In genomic region chr17:66644311-66644710, GRCh38 we compare ENCODE assay signal across 24 cellular contexts.
DNase-seq lines count a peak whose midpoint lies in the region; ATAC-seq and TF ChIP-seq lines count a peak whose summit lies in the region.
"Had no signal": no experiment of that assay in that cellular context is flagged by ENCODE, and none has a peak within 500 bp of the region (broad histone marks: within the 10 kb centered on the region; RNA-seq: fewer than 3 reads in every experiment).

No MANE protein-coding gene starts in this region.

- ATAC-seq in heart left ventricle, result no peak
- ATAC-seq: activated CD8-positive, alpha-beta T cell treated with anti-CD3 and anti-CD28 coated beads for 36 hours; heart right ventricle; natural killer cell treated with Interleukin-12 subunit alpha and Interleukin-12 subunit beta and Interleukin-15 and Interleukin-18, amount 100 ng/mL, for 72 hours; stimulated activated effector memory CD8-positive, alpha-beta T cell treated with anti-CD3 and anti-CD28 coated beads, Interleukin-12 subunit alpha, Interleukin-12 subunit beta, amount 100 ng/mL, for 72 hours had no signal

- 81 to 86% (median 83%) methylated on average over 4 of the region's 4 CpGs for WGBS in heart left ventricle, 4 donors

- H3K27me3 ChIP-seq in adipocyte (replicated peaks; ENCODE audit: control insufficient read depth, insufficient read depth, low read length), result no peaks in the 10 kb centered on the region
- no peaks in the 10 kb centered on the region for H3K27me3 ChIP-seq in heart left ventricle
- H3K27me3 ChIP-seq: heart right ventricle, SJSA1, uterus had no signal

- H3K9me3 Mint-ChIP-seq in neural crest cell, result no peaks in the 10 kb centered on the region
- H3K9me3 Mint-ChIP-seq: activated CD8-positive, alpha-beta T cell treated with anti-CD3 and anti-CD28 coated beads for 36 hours; mesothelial cell of epicardium; natural killer cell treated with Interleukin-12 subunit alpha and Interleukin-12 subunit beta and Interleukin-15 and Interleukin-18, amount 100 ng/mL, for 72 hours; stimulated activated effector memory CD8-positive, alpha-beta T cell treated with anti-CD3 and anti-CD28 coated beads, Interleukin-12 subunit alpha, Interleukin-12 subunit beta, amount 100 ng/mL, for 72 hours had no signal

- TF ChIP-seq POLR2A in heart left ventricle (IDR thresholded peaks at IDR 0.05), result no peak

- H3K9me3 ChIP-seq in adipocyte (ENCODE audit: control insufficient read depth, low read length), result no peaks in the 10 kb centered on the region
- H3K9me3 ChIP-seq in heart left ventricle, result no peaks in the 10 kb centered on the region
- H3K9me3 ChIP-seq: heart right ventricle, left ventricle myocardium inferior, prostate gland, SJSA1, uterus had no signal

- peak overlapping the region; percentile 83 for H3K27ac ChIP-seq in temporal lobe (ENCODE audit: low read depth, low read length)
- no peak overlapping the region for H3K27ac ChIP-seq in heart left ventricle
- H3K27ac ChIP-seq: heart right ventricle, left ventricle myocardium inferior, prostate gland, SJSA1, uterus had no signal

- no peak overlapping the region for H3K9ac ChIP-seq in adipocyte (ENCODE audit: low read length)

- peak overlapping the region; percentile 20 for H3K27ac Mint-ChIP-seq in neural crest cell (ENCODE audit: unreplicated experiment)
- H3K27ac Mint-ChIP-seq: activated CD8-positive, alpha-beta T cell treated with anti-CD3 and anti-CD28 coated beads for 36 hours; mesothelial cell of epicardium; natural killer cell treated with Interleukin-12 subunit alpha and Interleukin-12 subunit beta and Interleukin-15 and Interleukin-18, amount 100 ng/mL, for 72 hours had no signal

- DNase-seq in adipocyte (ENCODE audit: low read depth) (peak; percentile 47), dedifferentiated amniotic fluid mesenchymal stem cell (ENCODE audit: extremely low spot score) (peak; percentile 22), neural crest cell (ENCODE audit: low read depth, low spot score) (no peak), heart left ventricle (no peak), RPMI8226 (no peak)
- DNase-seq in activated CD4-positive, CD25-positive, alpha-beta regulatory T cell (lab: John Stamatoyannopoulos, UW), result no peak
- DNase-seq: activated CD4-positive, CD25-positive, alpha-beta regulatory T cell treated with anti-CD3 and anti-CD28 coated beads, Interleukin-2, amount 50 U/mL, for 72 hours; activated CD8-positive, alpha-beta T cell treated with anti-CD3 and anti-CD28 coated beads for 36 hours; activated gamma-delta T cell; H7; heart right ventricle; Kasumi-1; left ventricle myocardium inferior; small intestine; stimulated activated CD4-positive, alpha-beta T cell treated with anti-CD3 and anti-CD28 coated beads, Interleukin-2, amount 100 ng/mL, for 24 hours; T-helper 1 cell; uterus had no signal

- H3K27me3 Mint-ChIP-seq in neural crest cell (ENCODE audit: low read depth), result no peaks in the 10 kb centered on the region
- H3K27me3 Mint-ChIP-seq: activated CD8-positive, alpha-beta T cell treated with anti-CD3 and anti-CD28 coated beads for 36 hours; natural killer cell treated with Interleukin-12 subunit alpha and Interleukin-12 subunit beta and Interleukin-15 and Interleukin-18, amount 100 ng/mL, for 72 hours had no signal

- H3K4me3 ChIP-seq in adipocyte (ENCODE audit: low read length) (no peak overlapping the region), heart left ventricle (no peak overlapping the region)
- H3K4me3 ChIP-seq: heart right ventricle, left ventricle myocardium inferior, prostate gland, SJSA1, uterus had no signal

- H3K4me1 Mint-ChIP-seq in neural crest cell, result peaks cover 23% of the 10 kb centered on the region
- H3K4me1 Mint-ChIP-seq: CD14-positive monocyte, mesothelial cell of epicardium had no signal

- no peak for TF ChIP-seq CTCF in neural crest cell (conservative IDR thresholded peaks at IDR 0.05)
- no peak for TF ChIP-seq CTCF in heart left ventricle (IDR thresholded peaks at IDR 0.05)

- no peaks in the 10 kb centered on the region for H3K36me3 ChIP-seq in adipocyte (ENCODE audit: control insufficient read depth, insufficient read depth, low read length, severe bottlenecking)
- H3K36me3 ChIP-seq in heart left ventricle, result peaks cover 0 to 12% (median 0%) of the 10 kb centered on the region in 9 donors
- H3K36me3 ChIP-seq: prostate gland, uterus had no signal

- no peak overlapping the region for H3K4me3 Mint-ChIP-seq in neural crest cell
- H3K4me3 Mint-ChIP-seq: activated CD8-positive, alpha-beta T cell treated with anti-CD3 and anti-CD28 coated beads for 36 hours; CD14-positive monocyte; mesothelial cell of epicardium; natural killer cell treated with Interleukin-12 subunit alpha and Interleukin-12 subunit beta and Interleukin-15 and Interleukin-18, amount 100 ng/mL, for 72 hours; stimulated activated effector memory CD8-positive, alpha-beta T cell treated with anti-CD3 and anti-CD28 coated beads, Interleukin-12 subunit alpha, Interleukin-12 subunit beta, amount 100 ng/mL, for 72 hours had no signal

- peaks cover 2% of the 10 kb centered on the region for H3K36me3 Mint-ChIP-seq in neural crest cell (ENCODE audit: low read depth)
- H3K36me3 Mint-ChIP-seq: mesothelial cell of epicardium; natural killer cell treated with Interleukin-12 subunit alpha and Interleukin-12 subunit beta and Interleukin-15 and Interleukin-18, amount 100 ng/mL, for 72 hours had no signal

- intact Hi-C loops in heart left ventricle (cut with DNase I), result no loop called here

- peaks cover 15% of the 10 kb centered on the region for H3K4me1 ChIP-seq in adipocyte (ENCODE audit: control insufficient read depth, insufficient read depth, low read length)
- H3K4me1 ChIP-seq in heart left ventricle, result no peaks in the 10 kb centered on the region
- H3K4me1 ChIP-seq: heart right ventricle, left ventricle myocardium inferior, uterus had no signal

Comparison
In these comparisons a context has a peak if more than half of its experiments do, and no peak if none do; other contexts are left out.
1. DNase-seq: peak in adipocyte (single experiment) and dedifferentiated amniotic fluid mesenchymal stem cell (single experiment); none in neural crest cell (single experiment), heart left ventricle (0 of 5), activated CD4-positive, CD25-positive, alpha-beta regulatory T cell (0 of 4) and RPMI8226 (single experiment).